ENCODE assay signal across 8 cellular contexts in the genomic region with DNA sequence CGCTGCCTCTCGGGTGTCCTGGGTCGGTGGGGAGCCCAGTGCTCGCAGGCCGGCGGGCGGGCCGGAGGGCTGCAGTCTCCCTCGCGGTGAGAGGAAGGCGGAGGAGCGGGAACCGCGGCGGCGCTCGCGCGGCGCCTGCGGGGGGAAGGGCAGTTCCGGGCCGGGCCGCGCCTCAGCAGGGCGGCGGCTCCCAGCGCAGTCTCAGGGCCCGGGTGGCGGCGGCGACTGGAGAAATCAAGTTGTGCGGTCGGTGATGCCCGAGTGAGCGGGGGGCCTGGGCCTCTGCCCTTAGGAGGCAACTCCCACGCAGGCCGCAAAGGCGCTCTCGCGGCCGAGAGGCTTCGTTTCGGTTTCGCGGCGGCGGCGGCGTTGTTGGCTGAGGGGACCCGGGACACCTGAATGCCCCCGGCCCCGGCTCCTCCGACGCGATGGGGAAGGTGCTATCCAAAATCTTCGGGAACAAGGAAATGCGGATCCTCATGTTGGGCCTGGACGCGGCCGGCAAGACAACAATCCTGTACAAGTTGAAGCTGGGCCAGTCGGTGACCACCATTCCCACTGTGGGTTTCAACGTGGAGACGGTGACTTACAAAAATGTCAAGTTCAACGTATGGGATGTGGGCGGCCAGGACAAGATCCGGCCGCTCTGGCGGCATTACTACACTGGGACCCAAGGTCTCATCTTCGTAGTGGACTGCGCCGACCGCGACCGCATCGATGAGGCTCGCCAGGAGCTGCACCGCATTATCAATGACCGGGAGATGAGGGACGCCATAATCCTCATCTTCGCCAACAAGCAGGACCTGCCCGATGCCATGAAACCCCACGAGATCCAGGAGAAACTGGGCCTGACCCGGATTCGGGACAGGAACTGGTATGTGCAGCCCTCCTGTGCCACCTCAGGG. TPM values are rescaled to one million over a fixed set of nuclear protein-coding genes. Genes with fewer than 3 reads are reported as not detected.
DNase-seq lines count a peak whose midpoint lies in the region; ATAC-seq and TF ChIP-seq lines count a peak whose summit lies in the region.

No MANE protein-coding gene starts in this region.

- intact Hi-C loops in ascending aorta (cut with DNase I), result loop anchor here (1.0 to 2.0 kb wide), 4 partner anchors 81 to 211 kb away; no protein-coding TSS in a partner anchor

- H3K9me3 ChIP-seq in ascending aorta (no peaks in the 10 kb centered on the region), iPS-18c (ENCODE audit: control insufficient read depth, insufficient read depth, low read length) (no peaks in the 10 kb centered on the region)

- peak; percentile 44 for ATAC-seq in GM19324 (IDR thresholded peaks at IDR 0.05; ENCODE audit: low FRiP score, unreplicated experiment)
- ATAC-seq in HG03439 (IDR thresholded peaks at IDR 0.05; ENCODE audit: unreplicated experiment), result peak; percentile 42
- peak; percentile 59 to 78 (median 74) for ATAC-seq in T-cell (replicated peaks in 1 of 4)

- H3K27ac Mint-ChIP-seq in T-cell, result peak overlapping the region; percentile 99

- CTCF ChIA-PET in BJ (lab: Yijun Ruan, JAX) (interaction anchor here (1.2 to 1.7 kb wide), 3 partner anchors 16 to 31 kb away, joined by 3 to 8 read pairs (median 6); no protein-coding TSS in a partner anchor), T-cell (lab: Charles Lee) (interaction anchor here in 1 of 2 donors (1.9 to 2.4 kb wide), 4 partner anchors 28 to 169 kb away, joined by 7 to 23 read pairs (median 8); no protein-coding TSS in a partner anchor)

- H3K27me3 Mint-ChIP-seq in T-cell, result no peaks in the 10 kb centered on the region

- H3K9me3 Mint-ChIP-seq in T-cell, result no peaks in the 10 kb centered on the region

- DNase-seq in BJ (ENCODE audit: low read depth) (no peak), T-cell (peak; percentile 36 to 74 (median 62)), ascending aorta (ENCODE audit: low spot score in 2 of 2) (peak in 1 of 2 donors; percentile 83), NCI-H128 (lab: John Stamatoyannopoulos, UW; ENCODE audit: unreplicated experiment) (no peak)
- peak; percentile 73 to 85 (median 80) for DNase-seq in stimulated activated CD4-positive, alpha-beta T cell treated with anti-CD3 and anti-CD28 coated beads, Interleukin-12 subunit alpha, Interleukin-12 subunit beta, amount 100 ng/mL, for 48 hours (ENCODE audit: low read depth in 2 of 3, low spot score in 1 of 3)

- peak overlapping the region; percentile 93 for H3K4me3 ChIP-seq in BJ (ENCODE audit: low read depth, low read length)
- peak overlapping the region; percentile 85 to 95 for H3K4me3 ChIP-seq in ascending aorta
- peak overlapping the region; percentile 97 for H3K4me3 ChIP-seq in iPS-18c (ENCODE audit: insufficient read depth, low read depth, low read length)

- no peak for TF ChIP-seq CTCF in BJ (IDR thresholded peaks at IDR 0.05; ENCODE audit: insufficient read depth, low read depth, low read length)
- TF ChIP-seq CTCF in ascending aorta (IDR thresholded peaks at IDR 0.05), result no peak

- POLR2A ChIA-PET in BJ (lab: Charles Lee), result no interaction called here
- POLR2A ChIA-PET in T-cell (lab: Charles Lee), result interaction anchor here in 1 of 2 donors (0.5 to 1.9 kb wide), 7 partner anchors 25 to 189 kb away, joined by 3 to 6 read pairs (median 3); no protein-coding TSS in a partner anchor

- peak overlapping the region; percentile 100 for H3K27ac ChIP-seq in ascending aorta

- 0 out of 2 replicates have a peak, but pooled peaks cover 3% of the 10 kb centered on the region for H3K36me3 ChIP-seq in BJ (ENCODE audit: control insufficient read depth, insufficient read depth, low read length)
- H3K36me3 ChIP-seq in ascending aorta, result peaks cover 0 to 19% of the 10 kb centered on the region in 2 donors

- peaks cover 37 to 60% (median 40%) of the 10 kb centered on the region in 3 donors for H3K4me1 Mint-ChIP-seq in T-cell

- peaks cover 36% of the 10 kb centered on the region for H3K36me3 Mint-ChIP-seq in T-cell

- peaks cover 0 to 38% of the 10 kb centered on the region in 2 donors for H3K4me1 ChIP-seq in ascending aorta

- H3K27me3 ChIP-seq in BJ (ENCODE audit: control insufficient read depth, insufficient read depth, low read length) (no peaks in the 10 kb centered on the region), ascending aorta (no peaks in the 10 kb centered on the region)

- H3K4me3 Mint-ChIP-seq in T-cell, result peak overlapping the region; percentile 93 to 98 (median 97)

RNA-seq across cellular contexts. Expression of gene ARF6, which starts 0.7 kb away (rescaled TPM):
- polyA plus RNA-seq in BJ (2011; rRNA removed), result 21.8 and 22.8 TPM in 2 replicates
- 22.2 and 25.3 TPM in 2 replicates for polyA minus RNA-seq in BJ (2011; rRNA and poly(A)+ RNA removed)
- total RNA-seq in T-cell, result 100 to 1,000 TPM in 1 of 5 donors, 10 to 100 TPM in 4; 72.0 to 111 (median 93.6) TPM
- 31.5 TPM for total RNA-seq in ascending aorta

RNA-seq across cellular contexts. Expression of gene NEMF, which starts 41.0 kb away (rescaled TPM):
- 12.6 and 28.5 TPM in 2 replicates for polyA plus RNA-seq in BJ (2011; rRNA removed)
- 41.5 and 46.7 TPM in 2 replicates for polyA minus RNA-seq in BJ (2011; rRNA and poly(A)+ RNA removed)
- total RNA-seq in T-cell (100 to 1,000 TPM in 1 of 5 donors, 10 to 100 TPM in 4; 73.0 to 106 (median 88.8) TPM), ascending aorta (14.6 TPM)

Comparison
In these comparisons a context has a peak if more than half of its experiments do, and no peak if none do; other contexts are left out.
1. DNase-seq: peak in T-cell (34 of 34) and stimulated activated CD4-positive, alpha-beta T cell treated with anti-CD3 and anti-CD28 coated beads, Interleukin-12 subunit alpha, Interleukin-12 subunit beta, amount 100 ng/mL, for 48 hours (3 of 3); none in BJ (single experiment) and NCI-H128 (single experiment).
2. Peak in every context shown above with its lines, with median percentiles within 50 percentile points of each other: H3K4me3 ChIP-seq and ATAC-seq.